7 cellular contexts compared by ENCODE assay signal in the genomic region with DNA sequence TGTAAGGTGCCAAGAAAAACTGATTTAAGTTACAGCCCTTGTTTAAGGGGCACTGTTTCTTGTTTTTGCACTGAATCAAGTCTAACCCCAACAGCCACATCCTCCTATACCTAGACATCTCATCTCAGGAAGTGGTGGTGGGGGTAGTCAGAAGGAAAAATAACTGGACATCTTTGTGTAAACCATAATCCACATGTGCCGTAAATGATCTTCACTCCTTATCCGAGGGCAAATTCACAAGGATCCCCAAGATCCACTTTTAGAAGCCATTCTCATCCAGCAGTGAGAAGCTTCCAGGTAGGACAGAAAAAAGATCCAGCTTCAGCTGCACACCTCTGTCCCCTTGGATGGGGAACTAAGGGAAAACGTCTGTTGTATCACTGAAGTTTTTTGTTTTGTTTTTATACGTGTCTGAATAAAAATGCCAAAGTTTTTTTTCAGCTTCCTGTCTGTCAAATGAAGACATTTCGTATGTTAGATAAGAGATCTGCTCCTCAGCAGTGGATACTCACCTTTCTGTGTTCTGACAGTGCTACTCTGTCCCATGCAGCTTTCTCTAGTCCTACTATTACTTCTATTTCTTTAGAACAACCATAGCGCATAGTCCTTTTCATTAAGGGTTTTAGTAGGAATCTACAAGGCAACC. TPM values are rescaled to one million over a fixed set of nuclear protein-coding genes. Genes with fewer than 3 reads are reported as not detected.
DNase-seq lines count a peak whose midpoint lies in the region; ATAC-seq and TF ChIP-seq lines count a peak whose summit lies in the region.
"Had no signal": no experiment of that assay in that cellular context is flagged by ENCODE, and none has a peak within 500 bp of the region (broad histone marks: within the 10 kb centered on the region; RNA-seq: fewer than 3 reads in every experiment).

No MANE protein-coding gene starts in this region.

- H3K27me3 Mint-ChIP-seq in MCF 10A (ENCODE audit: insufficient read depth, unreplicated experiment), result no peaks in the 10 kb centered on the region

- H3K4me1 ChIP-seq in HUES6 (ENCODE audit: control insufficient read depth, insufficient read depth, low read length) (peaks cover 16% of the 10 kb centered on the region), prostate gland (replicated peaks) (peaks cover 10% of the 10 kb centered on the region)

- POLR2A ChIA-PET in MCF 10A (lab: Yijun Ruan, JAX), result interaction anchor here (0.6 to 10.0 kb wide), 19 partner anchors 8 to 374 kb away, joined by 3 to 249 read pairs (median 12); a partner anchor contains a TSS

- no peaks in the 10 kb centered on the region for H3K9me3 Mint-ChIP-seq in MCF 10A (ENCODE audit: unreplicated experiment)

- no peak for TF ChIP-seq POLR2A in prostate gland (IDR thresholded peaks at IDR 0.05)

- peak overlapping the region; percentile 95 for H3K27ac Mint-ChIP-seq in MCF 10A (ENCODE audit: low read depth, unreplicated experiment)

- TF ChIP-seq CTCF in MCF 10A (IDR thresholded peaks at IDR 0.05; ENCODE audit: unreplicated experiment) (no peak), prostate gland (IDR thresholded peaks at IDR 0.05) (no peak)

- BruUV-seq in MCF 10A (replicated peaks; lab: Mats Ljungman, UMichigan), result no TSS peak

- H3K27me3 ChIP-seq in HUES6 (ENCODE audit: control insufficient read depth, insufficient read depth, low read length), result no peaks in the 10 kb centered on the region
- no peaks in the 10 kb centered on the region for H3K27me3 ChIP-seq in prostate gland (replicated peaks; ENCODE audit: insufficient read depth)

- H3K36me3 Mint-ChIP-seq in MCF 10A (ENCODE audit: insufficient read depth, unreplicated experiment), result peaks cover 43% of the 10 kb centered on the region

- H3K36me3 ChIP-seq in HUES6 (ENCODE audit: control insufficient read depth, insufficient read depth, low read length) (peaks cover 71% of the 10 kb centered on the region), prostate gland (peaks cover 3 to 10% of the 10 kb centered on the region in 2 donors)

- H3K4me3 ChIP-seq in HUES6 (ENCODE audit: low read depth, low read length) (peak overlapping the region; percentile 96), prostate gland (peak overlapping the region in 1 of 2 donors; percentile 80)

- ATAC-seq in GM19455 (IDR thresholded peaks at IDR 0.05; ENCODE audit: unreplicated experiment), result no peak
- no peak for ATAC-seq in HG03457 (IDR thresholded peaks at IDR 0.05; ENCODE audit: unreplicated experiment)

- H3K9ac ChIP-seq in HUES6 (ENCODE audit: low read length), result peak overlapping the region; percentile 81

- H3K9me3 ChIP-seq in HUES6 (ENCODE audit: control insufficient read depth, insufficient read depth, low read depth, low read length) (no peaks in the 10 kb centered on the region), prostate gland (no peaks in the 10 kb centered on the region)

- WGBS in prostate gland, result 49% methylated on average over 6 of the region's 6 CpGs

- H3K4me1 Mint-ChIP-seq in MCF 10A (ENCODE audit: insufficient read depth, unreplicated experiment), result peaks cover 9% of the 10 kb centered on the region

- intact Hi-C loops in MCF 10A (cut with micrococcal nuclease) (loop anchor here (1.0 kb wide), 1 partner anchor 24 kb away; no protein-coding TSS in a partner anchor), prostate gland (cut with DNase I) (loop anchor here (5.0 to 10.0 kb wide), 3 partner anchors 56 to 368 kb away; a partner anchor contains a TSS)

- CTCF ChIA-PET in MCF 10A (lab: Yijun Ruan, JAX), result interaction anchor here (0.7 to 3.4 kb wide), 6 partner anchors 15 to 357 kb away, joined by 3 to 24 read pairs (median 8); a partner anchor contains a TSS

- no peak for DNase-seq in MCF 10A (ENCODE audit: unreplicated experiment)
- DNase-seq in prostate gland (ENCODE audit: low spot score), result no peak
- no peak for DNase-seq in cerebellar nuclear complex (lab: John Stamatoyannopoulos, UW)
- DNase-seq: activated CD4-positive, alpha-beta T cell treated with anti-CD3 and anti-CD28 coated beads for 48 hours had no signal

- peak overlapping the region; percentile 97 for H3K4me3 Mint-ChIP-seq in MCF 10A (ENCODE audit: unreplicated experiment)

- no peak overlapping the region for H3K27ac ChIP-seq in HUES6 (ENCODE audit: low read depth, low read length)
- peak overlapping the region; percentile 86 to 88 for H3K27ac ChIP-seq in prostate gland

RNA-seq across cellular contexts. Expression of a gene that starts 1.2 kb away (rescaled TPM):
- 158 and 205 TPM in 2 replicates for total RNA-seq in MCF 10A (2022)
- 10 to 100 TPM; 75.0 to 93.3 TPM for total RNA-seq in prostate gland

RNA-seq across cellular contexts. Expression of a gene that starts 13.2 kb away (rescaled TPM):
- total RNA-seq in MCF 10A (2022), result 4,675 and 4,734 TPM in 2 replicates
- 1,000 to 10,000 TPM; 2,549 to 4,385 TPM for total RNA-seq in prostate gland

RNA-seq across cellular contexts. Expression of a gene that starts 14.9 kb away (rescaled TPM):
- total RNA-seq in MCF 10A (2022) (2.8 and 3.5 TPM in 2 replicates), prostate gland (1 to 10 TPM; 4.6 to 9.1 TPM)

RNA-seq across cellular contexts. Expression of a gene that starts 23.2 kb away (rescaled TPM):
- total RNA-seq in MCF 10A (2022) (1.1 and 3.7 TPM in 2 replicates), prostate gland (100 to 1,000 TPM in 1 of 2 donors, 10 to 100 TPM in 1; 77.3 to 117 TPM)

RNA-seq across cellular contexts. Expression of a gene that starts 24.9 kb away (rescaled TPM):
- total RNA-seq in MCF 10A (2022), result 111 and 123 TPM in 2 replicates
- total RNA-seq in prostate gland, result 100 to 1,000 TPM in 1 of 2 donors, 10 to 100 TPM in 1; 66.8 to 167 TPM
